In genomic region chr1:185311589-185312225, GRCh38 we compare ENCODE assay signal across 16 cellular contexts. TPM values are rescaled to one million over a fixed set of nuclear protein-coding genes. Genes with fewer than 3 reads are reported as not detected.
DNase-seq lines count a peak whose midpoint lies in the region; ATAC-seq and TF ChIP-seq lines count a peak whose summit lies in the region.
"Had no signal": no experiment of that assay in that cellular context is flagged by ENCODE, and none has a peak within 500 bp of the region (broad histone marks: within the 10 kb centered on the region; RNA-seq: fewer than 3 reads in every experiment).

No MANE protein-coding gene starts in this region.

- peaks cover 43% of the 10 kb centered on the region for H3K4me1 Mint-ChIP-seq in activated CD8-positive, alpha-beta T cell treated with anti-CD3 and anti-CD28 coated beads, Interleukin-2, amount 10 ng/mL, durations not matched to agents 7 days and 5 days (ENCODE audit: low read depth)
- H3K4me1 Mint-ChIP-seq in memory B cell, result peaks cover 31% of the 10 kb centered on the region

- POLR2A ChIA-PET in A673 (lab: Charles Lee; ENCODE audit: low non-redundant PET), result no interaction called here
- POLR2A ChIA-PET in activated CD8-positive, alpha-beta T cell treated with anti-CD3 and anti-CD28 coated beads, Interleukin-2, amount 10 ng/mL, durations not matched to agents 7 days and 5 days (lab: Charles Lee), result interaction anchor here (0.8 to 1.4 kb wide), 3 partner anchors 10 to 110 kb away, joined by 3 read pairs; no protein-coding TSS in a partner anchor

- peaks cover 89% of the 10 kb centered on the region for H3K79me2 ChIP-seq in DND-41 (ENCODE audit: insufficient read depth, low read length)

- H3K4me2 ChIP-seq in DND-41 (ENCODE audit: insufficient read depth, low read length), result peak overlapping the region; percentile 91; the same call in 1 of the 2 replicates
- H3K4me2 ChIP-seq: PC-9 had no signal

- no peak overlapping the region for H3K27ac Mint-ChIP-seq in activated CD8-positive, alpha-beta T cell treated with anti-CD3 and anti-CD28 coated beads, Interleukin-2, amount 10 ng/mL, durations not matched to agents 7 days and 5 days
- H3K27ac Mint-ChIP-seq in memory B cell, result peak overlapping the region; percentile 73

- H3K36me3 ChIP-seq in A673 (ENCODE audit: insufficient read depth, low read length, poor library complexity, severe bottlenecking) (peaks cover 74% of the 10 kb centered on the region), DND-41 (ENCODE audit: insufficient read depth, low read length) (peaks cover 80% of the 10 kb centered on the region)

- DNase-seq in A673 (ENCODE audit: low spot score), result no peak
- DNase-seq in DND-41, result no peak
- no peak for DNase-seq in activated CD8-positive, alpha-beta T cell treated with anti-CD3 and anti-CD28 coated beads, Interleukin-2, amount 10 ng/mL, durations not matched to agents 7 days and 5 days
- DNase-seq in memory B cell (ENCODE audit: low spot score in 2 of 2), result no peak
- no peak for DNase-seq in stimulated activated CD4-positive, alpha-beta T cell treated with anti-CD3 and anti-CD28 coated beads, Interleukin-4, amount 100 ng/mL, for 1 hour
- no peak for DNase-seq in NCI-H748 (lab: John Stamatoyannopoulos, UW; ENCODE audit: unreplicated experiment)
- DNase-seq in NCI-H2029 (lab: John Stamatoyannopoulos, UW), result no peak
- no peak for DNase-seq in NK-92 treated with Interleukin-12 subunit alpha and Interleukin-12 subunit beta, amount 100 ng/mL, for 24 hours (lab: John Stamatoyannopoulos, UW)
- DNase-seq: aorta; effector CD8-positive, alpha-beta T cell; left lung; NCI-H2171 treated with DMSO at 0.1 percent for 48 hours; PC-9; stimulated activated CD4-positive, alpha-beta T cell treated with anti-CD3 and anti-CD28 coated beads, Interleukin-2, amount 100 ng/mL, for 24 hours; stimulated activated naive CD4-positive, alpha-beta T cell treated with Interleukin-2 at 50 U/mL for 16 hours had no signal

- no peaks in the 10 kb centered on the region for H3K27me3 Mint-ChIP-seq in activated CD8-positive, alpha-beta T cell treated with anti-CD3 and anti-CD28 coated beads, Interleukin-2, amount 10 ng/mL, durations not matched to agents 7 days and 5 days (ENCODE audit: low read depth)
- H3K27me3 Mint-ChIP-seq in memory B cell, result no peaks in the 10 kb centered on the region

- H3K36me3 Mint-ChIP-seq in activated CD8-positive, alpha-beta T cell treated with anti-CD3 and anti-CD28 coated beads, Interleukin-2, amount 10 ng/mL, durations not matched to agents 7 days and 5 days (ENCODE audit: low read depth), result peaks cover 76% of the 10 kb centered on the region
- H3K36me3 Mint-ChIP-seq in memory B cell, result peaks cover 14% of the 10 kb centered on the region

- H3K9me3 Mint-ChIP-seq in activated CD8-positive, alpha-beta T cell treated with anti-CD3 and anti-CD28 coated beads, Interleukin-2, amount 10 ng/mL, durations not matched to agents 7 days and 5 days (ENCODE audit: insufficient read depth), result no peaks in the 10 kb centered on the region
- no peaks in the 10 kb centered on the region for H3K9me3 Mint-ChIP-seq in memory B cell

- H3K4me3 Mint-ChIP-seq in activated CD8-positive, alpha-beta T cell treated with anti-CD3 and anti-CD28 coated beads, Interleukin-2, amount 10 ng/mL, durations not matched to agents 7 days and 5 days, result peak overlapping the region; percentile 90
- H3K4me3 Mint-ChIP-seq in memory B cell, result no peak overlapping the region

- H3K4me1 ChIP-seq in A673 (ENCODE audit: insufficient read depth, low read length, poor library complexity, severe bottlenecking) (peaks cover 31% of the 10 kb centered on the region), DND-41 (ENCODE audit: insufficient read depth, low read length) (peaks cover 37% of the 10 kb centered on the region)

- H3K4me3 ChIP-seq in A673 (ENCODE audit: low read depth, low read length, poor library complexity, severe bottlenecking) (peak overlapping the region; percentile 95), DND-41 (ENCODE audit: low read depth in 1 of 2, low read length in 2 of 2) (peak overlapping the region in 1 of 2 experiments; percentile 38; a peak in 1 of 4 replicates)
- H3K4me3 ChIP-seq: PC-9 had no signal

- H3K9ac ChIP-seq in DND-41 (ENCODE audit: low read depth, low read length), result no peak overlapping the region

- no peaks in the 10 kb centered on the region for H3K9me3 ChIP-seq in A673 (ENCODE audit: low read depth, low read length, poor library complexity, severe bottlenecking)
- no peaks in the 10 kb centered on the region for H3K9me3 ChIP-seq in DND-41 (ENCODE audit: insufficient read depth, low read length, severe bottlenecking)
- H3K9me3 ChIP-seq: left lung had no signal

- peak overlapping the region; percentile 0 for H3K27ac ChIP-seq in A673 (ENCODE audit: low read depth, low read length, poor library complexity, severe bottlenecking)
- H3K27ac ChIP-seq in DND-41 (ENCODE audit: low read length), result no peak overlapping the region
- H3K27ac ChIP-seq: C4-2B, left lung, PC-9 had no signal

- ATAC-seq in DND-41 (ENCODE audit: insufficient read depth, low read depth) (no peak), memory B cell (ENCODE audit: low read depth) (no peak)
- ATAC-seq in activated CD8-positive, alpha-beta T cell treated with anti-CD3 and anti-CD28 coated beads, Interleukin-2, amount 10 ng/mL, durations not matched to agents 7 days and 5 days, result no peak
- ATAC-seq: left lung had no signal

- CTCF ChIA-PET in A673 (lab: Charles Lee), result no interaction called here
- CTCF ChIA-PET in activated CD8-positive, alpha-beta T cell treated with anti-CD3 and anti-CD28 coated beads, Interleukin-2, amount 10 ng/mL, durations not matched to agents 7 days and 5 days (lab: Charles Lee), result interaction anchor here (0.8 to 3.0 kb wide), 5 partner anchors 18 to 369 kb away, joined by 3 to 15 read pairs (median 3); no protein-coding TSS in a partner anchor

- no TSS peak for BruUV-seq in A673 (replicated peaks; lab: Mats Ljungman, UMichigan)

- intact Hi-C loops in A673 (cut with micrococcal nuclease; ENCODE audit: unreplicated experiment), result no loop called here

- no peak overlapping the region for H2AFZ ChIP-seq in DND-41 (ENCODE audit: low read depth, low read length)
- H2AFZ ChIP-seq: PC-9 had no signal

- TF ChIP-seq CTCF in A673 (conservative IDR thresholded peaks at IDR 0.05; ENCODE audit: low read depth, low read length) (no peak), DND-41 (IDR thresholded peaks at IDR 0.05; ENCODE audit: borderline replicate concordance, extremely low read depth, low read length, poor library complexity, severe bottlenecking) (no peak)

- H4K20me1 ChIP-seq in DND-41 (ENCODE audit: insufficient read depth, low read length), result peaks cover 81% of the 10 kb centered on the region

- H3K27me3 ChIP-seq in A673 (replicated peaks; ENCODE audit: insufficient read depth, low read depth, low read length, poor library complexity) (no peaks in the 10 kb centered on the region), DND-41 (ENCODE audit: insufficient read depth, low read length, poor library complexity) (no peaks in the 10 kb centered on the region)
- H3K27me3 ChIP-seq: left lung had no signal

RNA-seq across cellular contexts. Expression of gene IVNS1ABP, which starts 5.3 kb away (rescaled TPM):
- 221 and 263 TPM in 2 replicates for total RNA-seq in A673 (2021)
- 100 to 1,000 TPM; 216 to 234 TPM for total RNA-seq in activated CD8-positive, alpha-beta T cell treated with anti-CD3 and anti-CD28 coated beads, Interleukin-2, amount 10 ng/mL, durations not matched to agents 7 days and 5 days
